In the genomic region with DNA sequence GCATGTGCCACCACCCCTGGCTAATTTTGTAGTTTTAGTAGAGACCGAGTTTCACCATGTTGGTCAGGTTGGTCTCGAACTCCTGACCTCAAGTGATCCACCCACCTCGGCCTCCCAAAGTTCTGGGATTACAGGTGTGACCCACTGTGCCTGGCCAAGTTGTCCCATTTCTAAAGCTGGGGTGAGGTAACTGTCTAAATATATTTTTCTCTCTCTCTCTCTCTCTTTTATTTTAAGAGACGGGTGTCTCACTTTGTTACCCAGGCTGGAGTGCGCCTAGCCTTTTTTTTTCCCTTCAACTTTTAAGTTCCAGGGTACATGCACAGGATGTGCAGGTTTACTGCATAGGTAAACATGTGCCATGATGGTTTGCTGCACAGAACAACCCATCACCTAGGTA, we compare ENCODE assay signal across 20 cellular contexts. TPM values are rescaled to one million over a fixed set of nuclear protein-coding genes. Genes with fewer than 3 reads are reported as not detected.
DNase-seq lines count a peak whose midpoint lies in the region; ATAC-seq and TF ChIP-seq lines count a peak whose summit lies in the region.
"Had no signal": no experiment of that assay in that cellular context is flagged by ENCODE, and none has a peak within 500 bp of the region (broad histone marks: within the 10 kb centered on the region; RNA-seq: fewer than 3 reads in every experiment).

No MANE protein-coding gene starts in this region.

- H3K9me3 Mint-ChIP-seq in activated naive CD4-positive, alpha-beta T cell treated with anti-CD3 and anti-CD28 coated beads, Interleukin-2, amount 50 U/mL, for 24 hours = no peaks in the 10 kb centered on the region
- no peaks in the 10 kb centered on the region for H3K9me3 Mint-ChIP-seq in stimulated activated effector memory CD8-positive, alpha-beta T cell treated with anti-CD3 and anti-CD28 coated beads, Interleukin-12 subunit alpha, Interleukin-12 subunit beta, amount 100 ng/mL, for 72 hours
- H3K9me3 Mint-ChIP-seq: CD8-positive, alpha-beta T cell had no signal

- no peak overlapping the region for H3K23ac ChIP-seq in trophoblast cell (ENCODE audit: low read length)

- no peak overlapping the region for H3K4me3 ChIP-seq in trophoblast cell (ENCODE audit: low read depth, low read length)
- H3K4me3 ChIP-seq: BLaER1, GM12878, HAP-1 had no signal

- peaks cover 3 to 4% of the 10 kb centered on the region in 2 experiments for H3K4me1 ChIP-seq in trophoblast cell (ENCODE audit: control insufficient read depth in 1 of 2, insufficient read depth in 2 of 2, low read length in 2 of 2)
- H3K4me1 ChIP-seq: BLaER1 had no signal

- H2BK120ac ChIP-seq in trophoblast cell (ENCODE audit: insufficient read depth, low read length, poor library complexity) = no peak overlapping the region

- peaks cover 14% of the 10 kb centered on the region for H3K79me2 ChIP-seq in trophoblast cell (ENCODE audit: control insufficient read depth, insufficient read depth, low read length, poor library complexity)

- H4K8ac ChIP-seq in trophoblast cell (ENCODE audit: low read depth, low read length) = no peak overlapping the region

- H3K4me3 Mint-ChIP-seq in activated naive CD4-positive, alpha-beta T cell treated with anti-CD3 and anti-CD28 coated beads, Interleukin-2, amount 50 U/mL, for 24 hours = no peak overlapping the region
- H3K4me3 Mint-ChIP-seq in stimulated activated effector memory CD8-positive, alpha-beta T cell treated with anti-CD3 and anti-CD28 coated beads, Interleukin-12 subunit alpha, Interleukin-12 subunit beta, amount 100 ng/mL, for 72 hours = no peak overlapping the region
- H3K4me3 Mint-ChIP-seq: B cell; CD8-positive, alpha-beta T cell had no signal

- no peak overlapping the region for H2BK5ac ChIP-seq in trophoblast cell (ENCODE audit: low read depth, low read length, poor library complexity)

- no peak overlapping the region for H4K91ac ChIP-seq in trophoblast cell (ENCODE audit: low read depth, low read length)

- no peak overlapping the region for H3K14ac ChIP-seq in trophoblast cell (ENCODE audit: low read length)

- peak overlapping the region; percentile 6 for H3K4ac ChIP-seq in trophoblast cell (ENCODE audit: low read depth, low read length)

- H3K9ac ChIP-seq in trophoblast cell (ENCODE audit: low read length) = no peak overlapping the region
- H3K9ac ChIP-seq: BLaER1 had no signal

- CTCF ChIA-PET in RWPE1 (lab: Yijun Ruan, JAX) = no interaction called here

- WGBS in trophoblast cell (ENCODE audit: extremely low coverage, insufficient coverage, insufficient read length) = no CpG with 5 or more reads among the region's 5 CpGs

- peaks cover 7% of the 10 kb centered on the region for H3K36me3 Mint-ChIP-seq in activated naive CD4-positive, alpha-beta T cell treated with anti-CD3 and anti-CD28 coated beads, Interleukin-2, amount 50 U/mL, for 24 hours
- H3K36me3 Mint-ChIP-seq in stimulated activated effector memory CD8-positive, alpha-beta T cell treated with anti-CD3 and anti-CD28 coated beads, Interleukin-12 subunit alpha, Interleukin-12 subunit beta, amount 100 ng/mL, for 72 hours = peaks cover 25% of the 10 kb centered on the region

- H3K4me2 ChIP-seq in trophoblast cell (ENCODE audit: low read length) = no peak overlapping the region
- H3K4me2 ChIP-seq: BLaER1 had no signal

- peaks cover 39% of the 10 kb centered on the region for H3K4me1 Mint-ChIP-seq in activated naive CD4-positive, alpha-beta T cell treated with anti-CD3 and anti-CD28 coated beads, Interleukin-2, amount 50 U/mL, for 24 hours
- H3K4me1 Mint-ChIP-seq in stimulated activated effector memory CD8-positive, alpha-beta T cell treated with anti-CD3 and anti-CD28 coated beads, Interleukin-12 subunit alpha, Interleukin-12 subunit beta, amount 100 ng/mL, for 72 hours = peaks cover 12% of the 10 kb centered on the region

- H3K27ac Mint-ChIP-seq in activated naive CD4-positive, alpha-beta T cell treated with anti-CD3 and anti-CD28 coated beads, Interleukin-2, amount 50 U/mL, for 24 hours = peak overlapping the region; percentile 13
- peak overlapping the region; percentile 59 for H3K27ac Mint-ChIP-seq in stimulated activated effector memory CD8-positive, alpha-beta T cell treated with anti-CD3 and anti-CD28 coated beads, Interleukin-12 subunit alpha, Interleukin-12 subunit beta, amount 100 ng/mL, for 72 hours
- H3K27ac Mint-ChIP-seq: B cell had no signal

- H3K36me3 ChIP-seq in trophoblast cell (ENCODE audit: control insufficient read depth in 1 of 2, insufficient read depth in 2 of 2, low read length in 2 of 2) = peaks cover 8 to 9% of the 10 kb centered on the region in 2 experiments

- no peaks in the 10 kb centered on the region for H3K27me3 ChIP-seq in trophoblast cell (ENCODE audit: insufficient read depth, low read length)
- H3K27me3 ChIP-seq: BLaER1 had no signal

- TF ChIP-seq CTCF in RWPE1 (conservative IDR thresholded peaks at IDR 0.05; ENCODE audit: low read depth) = no peak

- ATAC-seq in stimulated activated effector memory CD8-positive, alpha-beta T cell treated with anti-CD3 and anti-CD28 coated beads, Interleukin-12 subunit alpha, Interleukin-12 subunit beta, amount 100 ng/mL, for 72 hours = no peak
- ATAC-seq in GM18511 (IDR thresholded peaks at IDR 0.05; ENCODE audit: unreplicated experiment) = no peak
- ATAC-seq: CD8-positive, alpha-beta T cell; GM12878 had no signal

- DNase-seq in activated naive CD4-positive, alpha-beta T cell (lab: John Stamatoyannopoulos, UW) = no peak
- DNase-seq in RWPE1 (ENCODE audit: low spot score) = no peak
- DNase-seq in trophoblast cell = no peak
- no peak for DNase-seq in stimulated activated effector memory CD8-positive, alpha-beta T cell treated with anti-CD3 and anti-CD28 coated beads, Interleukin-12 subunit alpha, Interleukin-12 subunit beta, amount 100 ng/mL, for 72 hours (ENCODE audit: low spot score in 2 of 2)
- DNase-seq in NCI-H526 treated with DMSO at 0.1 percent for 48 hours (lab: John Stamatoyannopoulos, UW) = no peak
- no peak for DNase-seq in RPMI8226
- DNase-seq: Caco-2; CD4-positive, CD25-positive, alpha-beta regulatory T cell; CD8-positive, alpha-beta T cell; DMS153; DND-41; GOT3 had no signal

- H2AK5ac ChIP-seq in trophoblast cell (ENCODE audit: low read length) = no peak overlapping the region

- no peak overlapping the region for H4K12ac ChIP-seq in trophoblast cell (ENCODE audit: low read depth, low read length)

- H3K79me1 ChIP-seq in trophoblast cell (ENCODE audit: low read length) = peaks cover 3% of the 10 kb centered on the region

- H2AFZ ChIP-seq in trophoblast cell (ENCODE audit: insufficient read depth, low read length, poor library complexity) = no peak overlapping the region

- H3K27ac ChIP-seq in RWPE1 = peak overlapping the region; percentile 24; the same call in 1 of the 2 replicates
- H3K27ac ChIP-seq in trophoblast cell (ENCODE audit: low read depth, low read length) = no peak overlapping the region
- H3K27ac ChIP-seq: 22Rv1, BLaER1, C4-2B had no signal

- no peaks in the 10 kb centered on the region for H3K27me3 Mint-ChIP-seq in activated naive CD4-positive, alpha-beta T cell treated with anti-CD3 and anti-CD28 coated beads, Interleukin-2, amount 50 U/mL, for 24 hours
- H3K27me3 Mint-ChIP-seq: B cell; CD4-positive, CD25-positive, alpha-beta regulatory T cell had no signal

- POLR2A ChIA-PET in RWPE1 (lab: Yijun Ruan, JAX; ENCODE audit: low non-redundant PET) = no interaction called here

- H3K18ac ChIP-seq in trophoblast cell (ENCODE audit: low read length) = no peak overlapping the region

- no peak overlapping the region for H2BK12ac ChIP-seq in trophoblast cell (ENCODE audit: low read length)

- no peaks in the 10 kb centered on the region for H3K9me3 ChIP-seq in trophoblast cell (ENCODE audit: insufficient read depth, low read depth, low read length)
- H3K9me3 ChIP-seq: Caco-2, HAP-1 had no signal

RNA-seq across cellular contexts. Expression of a gene that starts 8.6 kb away (rescaled TPM):
- 34.6 and 36.5 TPM in 2 replicates for polyA plus RNA-seq in trophoblast cell (2013)
